ENCODE assay signal across 8 cellular contexts in the genomic region with DNA sequence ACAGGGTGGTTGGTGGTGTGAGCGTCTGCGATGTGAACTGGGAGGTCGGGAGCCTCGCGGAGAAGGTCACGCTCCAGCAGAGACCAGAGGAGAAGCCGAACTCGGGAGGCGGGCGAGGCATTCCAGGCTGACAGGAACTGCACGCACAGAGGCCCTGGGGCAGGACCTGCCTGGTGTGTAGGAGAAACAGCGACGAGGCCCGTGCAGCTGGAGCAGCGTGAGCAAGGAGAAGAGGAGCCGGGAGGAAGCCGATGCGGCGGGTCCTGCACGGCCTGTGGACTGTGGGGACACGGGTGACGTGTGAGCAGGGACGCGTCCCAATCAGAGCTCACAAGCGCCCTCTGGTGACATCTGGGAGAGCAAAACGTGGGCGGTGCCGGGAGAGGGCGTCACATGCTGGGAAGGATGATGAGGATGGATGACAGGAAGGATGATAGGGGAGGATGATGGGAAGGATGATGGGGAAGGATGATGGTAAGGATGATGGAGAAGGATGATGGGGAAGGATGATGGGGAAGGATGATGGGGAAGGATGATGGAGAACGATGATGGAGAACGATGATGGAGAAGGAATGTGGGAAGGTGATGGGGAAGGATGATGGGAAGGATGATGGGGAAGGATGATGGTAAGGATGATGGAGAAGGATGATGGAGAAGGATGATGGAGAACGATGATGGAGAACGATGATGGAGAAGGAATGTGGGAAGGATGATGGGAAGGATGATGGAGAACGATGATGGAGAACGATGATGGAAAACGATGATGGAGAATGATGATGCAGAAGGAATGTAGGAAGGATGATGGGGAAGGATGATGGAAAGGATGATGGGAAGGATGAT. TPM values are rescaled to one million over a fixed set of nuclear protein-coding genes. Genes with fewer than 3 reads are reported as not detected.
DNase-seq lines count a peak whose midpoint lies in the region; FAIRE-seq and TF ChIP-seq lines count a peak whose summit lies in the region.

No MANE protein-coding gene starts in this region.

- 0 out of 2 replicates have a peak overlapping the region, but pooled peaks have one; percentile 48 for H2BK20ac ChIP-seq in H1 (ENCODE audit: low read length)

- intact Hi-C loops in activated CD4-positive, alpha-beta T cell treated with anti-CD3 and anti-CD28 coated beads, Interleukin-2, amount 10 ng/mL, durations not matched to agents 24 days and 14 days (cut with micrococcal nuclease) = no loop called here

- H3K27me3 ChIP-seq in BE2C (no peaks in the 10 kb centered on the region; the same call in 1 of the 2 replicates), H1 (replicated peaks in 1 of 4; ENCODE audit: control insufficient read depth in 3 of 4, extremely low read depth in 1 of 4, insufficient read depth in 3 of 4, low read length in 3 of 4) (no peaks in the 10 kb centered on the region; a peak in 1 of 7 replicates), mesendoderm (ENCODE audit: insufficient read depth, low read length, poor library complexity) (no peaks in the 10 kb centered on the region)

- CTCF ChIA-PET in H1 (lab: Charles Lee; ENCODE audit: partially characterized antibody) = interaction anchor here (0.5 to 1.7 kb wide), 13 partner anchors 10 to 98 kb away, joined by 3 to 6 read pairs (median 4); no protein-coding TSS in a partner anchor

- no peak overlapping the region for H3K4me3 ChIP-seq in BE2C (ENCODE audit: low read depth, low read length)
- no peak overlapping the region for H3K4me3 ChIP-seq in H1 (ENCODE audit: extremely low read depth in 1 of 4, insufficient read depth in 2 of 4, low read depth in 3 of 4, low read length in 4 of 4)
- no peak overlapping the region for H3K4me3 ChIP-seq in mesendoderm (ENCODE audit: low read length)

- H3K79me1 ChIP-seq in H1 (ENCODE audit: low read depth, low read length) (no peaks in the 10 kb centered on the region), mesendoderm (ENCODE audit: low read length) (no peaks in the 10 kb centered on the region)

- H3K27ac ChIP-seq in H1 (ENCODE audit: low read depth, low read length) (no peak overlapping the region), mesendoderm (ENCODE audit: low read depth, low read length) (no peak overlapping the region), substantia nigra (ENCODE audit: low read depth, low read length, poor library complexity, severe bottlenecking) (peak overlapping the region; percentile 92)

- H3K14ac ChIP-seq in H1 (ENCODE audit: insufficient read length) = no peak overlapping the region

- H3K9ac ChIP-seq in H1 (replicated peaks in 1 of 4; ENCODE audit: extremely low read depth in 1 of 4, low read depth in 3 of 4, low read length in 3 of 4) = no peak overlapping the region
- H3K9ac ChIP-seq in mesendoderm (ENCODE audit: low read length) = no peak overlapping the region

- H3K27me3 Mint-ChIP-seq in activated CD4-positive, alpha-beta T cell treated with anti-CD3 and anti-CD28 coated beads, Interleukin-2, amount 10 ng/mL, durations not matched to agents 24 days and 14 days = peaks cover 6% of the 10 kb centered on the region

- peak overlapping the region; percentile 39 for H3K4me3 Mint-ChIP-seq in activated CD4-positive, alpha-beta T cell treated with anti-CD3 and anti-CD28 coated beads, Interleukin-2, amount 10 ng/mL, durations not matched to agents 24 days and 14 days

- POLR2A ChIA-PET in H1 (lab: Charles Lee; ENCODE audit: partially characterized antibody) = interaction anchor here (0.8 to 1.0 kb wide), 2 partner anchors 26 to 38 kb away, joined by 3 read pairs; no protein-coding TSS in a partner anchor

- H4K91ac ChIP-seq in H1 (replicated peaks; ENCODE audit: insufficient read length, low read length) = no peak overlapping the region

- TF ChIP-seq RAD21 in H1 (IDR thresholded peaks at IDR 0.05 in 1 of 2, conservative IDR thresholded peaks at IDR 0.05 in 1 of 2; ENCODE audit: low read depth in 2 of 2, low read length in 2 of 2) = peak; percentile 66 to 73

- DNase-seq in BE2C (peak; percentile 70), KBM-7 (peak; percentile 84), H1 (ENCODE audit: low read depth in 1 of 2, low spot score in 2 of 2) (peak in 1 of 2 experiments; percentile 86), mesendoderm (peak; percentile 77), substantia nigra (lab: John Stamatoyannopoulos, UW) (peak in 43 of 49 donors; percentile 17 to 87 (median 59)), cortex of kidney (lab: John Stamatoyannopoulos, UW) (no peak), RKO (ENCODE audit: low spot score) (no peak)
- peak; percentile 76 for DNase-seq in activated CD4-positive, alpha-beta T cell treated with anti-CD3 and anti-CD28 coated beads, Interleukin-2, amount 10 ng/mL, durations not matched to agents 24 days and 14 days

- peak overlapping the region; percentile 88; the same call in 1 of the 2 replicates for H2BK15ac ChIP-seq in H1 (ENCODE audit: low read length)
- H2BK15ac ChIP-seq in mesendoderm (replicated peaks; ENCODE audit: low read depth) = no peak overlapping the region

- TF ChIP-seq EP300 in H1 (IDR thresholded peaks at IDR 0.05; ENCODE audit: borderline replicate concordance in 1 of 2, low read depth in 2 of 2, low read length in 2 of 2) = no peak

- H4K20me1 ChIP-seq in H1 (replicated peaks in 1 of 2; ENCODE audit: control insufficient read depth in 1 of 2, insufficient read depth in 2 of 2, low read length in 2 of 2) = peaks cover 0 to 2% of the 10 kb centered on the region in 2 experiments

- H3K4me1 ChIP-seq in BE2C (no peaks in the 10 kb centered on the region), H1 (replicated peaks in 1 of 4; ENCODE audit: control insufficient read depth in 3 of 4, insufficient read depth in 4 of 4, low read length in 3 of 4) (peaks cover 0 to 8% (median 2%) of the 10 kb centered on the region in 4 experiments; a peak in 5 of 7 replicates), mesendoderm (ENCODE audit: control insufficient read depth, low read depth, low read length) (no peaks in the 10 kb centered on the region)

- H3K79me2 ChIP-seq in H1 (ENCODE audit: control insufficient read depth in 1 of 2, insufficient read depth in 2 of 2, low read length in 2 of 2) (no peaks in the 10 kb centered on the region), mesendoderm (ENCODE audit: control insufficient read depth, insufficient read depth, low read length) (no peaks in the 10 kb centered on the region)

- 57 to 98% methylated on average over 7 to 36 of the region's 36 CpGs for WGBS in H1 (ENCODE audit: extremely low coverage in 1 of 2, insufficient coverage in 1 of 2, insufficient read length in 1 of 2, insufficient replicate concordance in 2 of 2, low coverage in 1 of 2, low lambda C conversion rate in 2 of 2, missing lambda C conversion rate in 1 of 2), 2 experiments
- WGBS in mesendoderm (ENCODE audit: extremely low coverage, insufficient coverage, low lambda C conversion rate) = 97% methylated on average over 7 of the region's 36 CpGs

- H2BK12ac ChIP-seq in H1 (ENCODE audit: low read depth, low read length) = peak overlapping the region; percentile 75; the same call in 1 of the 2 replicates

- FAIRE-seq in H1 (lab: Jason Lieb, UNC) = no peak

- H3K36me3 ChIP-seq in BE2C = no peaks in the 10 kb centered on the region
- no peaks in the 10 kb centered on the region for H3K36me3 ChIP-seq in H1 (ENCODE audit: control insufficient read depth in 2 of 4, insufficient read depth in 4 of 4, low read length in 3 of 4)
- H3K36me3 ChIP-seq in mesendoderm (ENCODE audit: control insufficient read depth, insufficient read depth, low read length) = no peaks in the 10 kb centered on the region

- H2BK5ac ChIP-seq in H1 (ENCODE audit: low read depth, low read length) (no peak overlapping the region), mesendoderm (ENCODE audit: low read length) (no peak overlapping the region)

- H3K23ac ChIP-seq in H1 (ENCODE audit: insufficient read length) (no peak overlapping the region), mesendoderm (ENCODE audit: low read length) (no peak overlapping the region)

- H3K23me2 ChIP-seq in H1 (ENCODE audit: low read depth, low read length) = peaks cover 7% of the 10 kb centered on the region; the same call in 1 of the 2 replicates

- no peak for TF ChIP-seq POLR2A in H1 (IDR thresholded peaks at IDR 0.05; ENCODE audit: control extremely low read depth in 1 of 2, low read depth in 2 of 2, low read length in 2 of 2)

- H3K56ac ChIP-seq in H1 (replicated peaks; ENCODE audit: insufficient read length, low read depth, low read length) (no peak overlapping the region), mesendoderm (ENCODE audit: low read length) (peak overlapping the region; percentile 64)

- no peak overlapping the region for H2BK120ac ChIP-seq in H1 (replicated peaks; ENCODE audit: low read depth, low read length)
- H2BK120ac ChIP-seq in mesendoderm (ENCODE audit: low read depth, low read length) = no peak overlapping the region

- no peak overlapping the region for H3K18ac ChIP-seq in H1 (ENCODE audit: extremely low read depth, low read length)
- H3K18ac ChIP-seq in mesendoderm (ENCODE audit: low read length) = no peak overlapping the region

- peaks cover 19% of the 10 kb centered on the region for H3K9me3 Mint-ChIP-seq in activated CD4-positive, alpha-beta T cell treated with anti-CD3 and anti-CD28 coated beads, Interleukin-2, amount 10 ng/mL, durations not matched to agents 24 days and 14 days

- H3K4ac ChIP-seq in H1 (replicated peaks; ENCODE audit: insufficient read length, low read depth, low read length) (no peak overlapping the region), mesendoderm (ENCODE audit: low read depth, low read length) (no peak overlapping the region)

- H3K27ac Mint-ChIP-seq in activated CD4-positive, alpha-beta T cell treated with anti-CD3 and anti-CD28 coated beads, Interleukin-2, amount 10 ng/mL, durations not matched to agents 24 days and 14 days = peak overlapping the region; percentile 72

- H3K9me3 ChIP-seq in BE2C = no peaks in the 10 kb centered on the region
- peaks cover 0 to 9% of the 10 kb centered on the region in 2 experiments; a peak in 2 of 4 replicates for H3K9me3 ChIP-seq in H1 (ENCODE audit: insufficient read depth in 2 of 2, low read depth in 1 of 2, low read length in 1 of 2)

- H3K36me3 Mint-ChIP-seq in activated CD4-positive, alpha-beta T cell treated with anti-CD3 and anti-CD28 coated beads, Interleukin-2, amount 10 ng/mL, durations not matched to agents 24 days and 14 days (ENCODE audit: low read depth) = peaks cover 16% of the 10 kb centered on the region

- H2AFZ ChIP-seq in H1 (ENCODE audit: low read length) = no peak overlapping the region

- TF ChIP-seq CTCF in BE2C (IDR thresholded peaks at IDR 0.05; ENCODE audit: low read depth, low read length) = peak; percentile 53
- TF ChIP-seq CTCF in H1 (IDR thresholded peaks at IDR 0.05; ENCODE audit: control extremely low read depth in 1 of 3, insufficient read depth in 1 of 3, low read depth in 1 of 3, low read length in 3 of 3) = peak; percentile 76 to 84 (median 83)

- peak overlapping the region; percentile 75; the same call in 1 of the 2 replicates for H2AK5ac ChIP-seq in H1 (ENCODE audit: low read depth, low read length)
- H2AK5ac ChIP-seq in mesendoderm (ENCODE audit: low read length) = no peak overlapping the region

- peaks cover 9% of the 10 kb centered on the region for H3K4me1 Mint-ChIP-seq in activated CD4-positive, alpha-beta T cell treated with anti-CD3 and anti-CD28 coated beads, Interleukin-2, amount 10 ng/mL, durations not matched to agents 24 days and 14 days

- H3K4me2 ChIP-seq in H1 (ENCODE audit: insufficient read depth in 1 of 2, low read depth in 2 of 2, low read length in 2 of 2) = no peak overlapping the region
- H3K4me2 ChIP-seq in mesendoderm (ENCODE audit: low read length) = no peak overlapping the region

- peak overlapping the region; percentile 62; the same call in 1 of the 2 replicates for H4K8ac ChIP-seq in H1 (ENCODE audit: extremely low read depth, insufficient read depth, low read length)
- H4K8ac ChIP-seq in mesendoderm (ENCODE audit: low read depth, low read length) = no peak overlapping the region

- H4K5ac ChIP-seq in H1 (ENCODE audit: insufficient read length, low read depth, low read length) = no peak overlapping the region
- H4K5ac ChIP-seq in mesendoderm (ENCODE audit: low read length) = no peak overlapping the region

- in situ Hi-C loops in KBM-7 (cut with MboI; ENCODE audit: low pct_unique_long_range_greater_than_20kb, low sequenced_read_pairs) = no loop called here

RNA-seq across cellular contexts. Expression of a gene that starts 16.1 kb away (rescaled TPM):
- 2.2 TPM for polyA plus RNA-seq in BE2C (2012; ENCODE audit: insufficient read depth, insufficient read length, low read depth)
- total RNA-seq in activated CD4-positive, alpha-beta T cell treated with anti-CD3 and anti-CD28 coated beads, Interleukin-2, amount 10 ng/mL, durations not matched to agents 24 days and 14 days = 0.14 and 0.19 TPM in 2 replicates
- 3.0 and 3.1 TPM in 2 replicates for total RNA-seq in H1 (2021; fragmentation: NEBNext Ultra II Directional; extraction: Animal tissue kit (Norgen Biotek cat#: 25700))
- 2.3 and 5.3 TPM in 2 replicates for polyA plus RNA-seq in H1 (2011; rRNA removed)
- 2.9 TPM for polyA plus RNA-seq in H1 (2011; cell fraction: cytosol; rRNA removed)
- polyA plus RNA-seq in H1 (2011; cell fraction: nucleus; rRNA removed) = 6.2 TPM
- 1.3 to 3.4 TPM (median 2.3 TPM) in 4 replicates for polyA plus RNA-seq in H1 (2012, experiment 1 of 2)
- polyA plus RNA-seq in H1 (2012, experiment 2 of 2) = 1.0 TPM
- polyA plus RNA-seq in H1 (2013, experiment 1 of 2) = 2.6 TPM
- polyA plus RNA-seq in H1 (2013, experiment 2 of 2) = 2.6 TPM
- 0.44 and 0.57 TPM in 2 replicates for polyA minus RNA-seq in H1 (2011; rRNA and poly(A)+ RNA removed)
- 3.5 TPM for polyA minus RNA-seq in H1 (2011; cell fraction: cytosol; rRNA and poly(A)+ RNA removed)
- polyA minus RNA-seq in H1 (2011; cell fraction: nucleus; rRNA and poly(A)+ RNA removed) = 1.9 TPM
- 0.18 TPM for polyA plus RNA-seq in mesendoderm (2013, experiment 1 of 2)
- 0.24 TPM for polyA plus RNA-seq in mesendoderm (2013, experiment 2 of 2)

RNA-seq across cellular contexts. Expression of a gene that starts 19.4 kb away (rescaled TPM):
- 1.8 TPM for polyA plus RNA-seq in BE2C (2012; ENCODE audit: insufficient read depth, insufficient read length, low read depth)
- total RNA-seq in activated CD4-positive, alpha-beta T cell treated with anti-CD3 and anti-CD28 coated beads, Interleukin-2, amount 10 ng/mL, durations not matched to agents 24 days and 14 days = not detected in 2 replicates
- 3.5 and 4.4 TPM in 2 replicates for total RNA-seq in H1 (2021; fragmentation: NEBNext Ultra II Directional; extraction: Animal tissue kit (Norgen Biotek cat#: 25700))
- polyA plus RNA-seq in H1 (2011; rRNA removed) = 7.3 and 11.3 TPM in 2 replicates
- polyA plus RNA-seq in H1 (2011; cell fraction: cytosol; rRNA removed) = 8.0 TPM
- polyA plus RNA-seq in H1 (2011; cell fraction: nucleus; rRNA removed) = 43.5 TPM
- 4.7 to 7.8 TPM (median 6.4 TPM) in 4 replicates for polyA plus RNA-seq in H1 (2012, experiment 1 of 2)
- 3.1 TPM for polyA plus RNA-seq in H1 (2012, experiment 2 of 2)
- polyA plus RNA-seq in H1 (2013, experiment 1 of 2) = 2.3 TPM
- polyA plus RNA-seq in H1 (2013, experiment 2 of 2) = 2.4 TPM
- 2.3 and 3.7 TPM in 2 replicates for polyA minus RNA-seq in H1 (2011; rRNA and poly(A)+ RNA removed)
- 10.8 TPM for polyA minus RNA-seq in H1 (2011; cell fraction: cytosol; rRNA and poly(A)+ RNA removed)
- 5.7 TPM for polyA minus RNA-seq in H1 (2011; cell fraction: nucleus; rRNA and poly(A)+ RNA removed)
- polyA plus RNA-seq in mesendoderm (2013, experiment 1 of 2) = 1.3 TPM
- 0.91 TPM for polyA plus RNA-seq in mesendoderm (2013, experiment 2 of 2)

RNA-seq across cellular contexts. Expression of a gene that starts 27.1 kb away (rescaled TPM):
- polyA plus RNA-seq in BE2C (2012; ENCODE audit: insufficient read depth, insufficient read length, low read depth) = 78.4 TPM
- 13.5 and 15.6 TPM in 2 replicates for total RNA-seq in activated CD4-positive, alpha-beta T cell treated with anti-CD3 and anti-CD28 coated beads, Interleukin-2, amount 10 ng/mL, durations not matched to agents 24 days and 14 days
- 9.1 and 10.2 TPM in 2 replicates for total RNA-seq in H1 (2021; fragmentation: NEBNext Ultra II Directional; extraction: Animal tissue kit (Norgen Biotek cat#: 25700))
- polyA plus RNA-seq in H1 (2011; rRNA removed) = 10.6 and 11.8 TPM in 2 replicates
- 12.2 TPM for polyA plus RNA-seq in H1 (2011; cell fraction: cytosol; rRNA removed)
- 8.0 TPM for polyA plus RNA-seq in H1 (2011; cell fraction: nucleus; rRNA removed)
- 3.4 to 7.4 TPM (median 7.1 TPM) in 4 replicates for polyA plus RNA-seq in H1 (2012, experiment 1 of 2)
- 2.8 TPM for polyA plus RNA-seq in H1 (2012, experiment 2 of 2)
- 4.2 TPM for polyA plus RNA-seq in H1 (2013, experiment 1 of 2)
- polyA plus RNA-seq in H1 (2013, experiment 2 of 2) = 4.2 TPM
- 0.59 and 0.60 TPM in 2 replicates for polyA minus RNA-seq in H1 (2011; rRNA and poly(A)+ RNA removed)
- polyA minus RNA-seq in H1 (2011; cell fraction: cytosol; rRNA and poly(A)+ RNA removed) = 3.4 TPM
- polyA minus RNA-seq in H1 (2011; cell fraction: nucleus; rRNA and poly(A)+ RNA removed) = 6.8 TPM
- 3.2 TPM for polyA plus RNA-seq in mesendoderm (2013, experiment 1 of 2)
- 3.1 TPM for polyA plus RNA-seq in mesendoderm (2013, experiment 2 of 2)

RNA-seq across cellular contexts. Expression of a gene that starts 51.3 kb away (rescaled TPM):
- polyA plus RNA-seq in BE2C (2012; ENCODE audit: insufficient read depth, insufficient read length, low read depth) = 318 TPM
- total RNA-seq in activated CD4-positive, alpha-beta T cell treated with anti-CD3 and anti-CD28 coated beads, Interleukin-2, amount 10 ng/mL, durations not matched to agents 24 days and 14 days = 52.8 and 55.0 TPM in 2 replicates
- total RNA-seq in H1 (2021; fragmentation: NEBNext Ultra II Directional; extraction: Animal tissue kit (Norgen Biotek cat#: 25700)) = 129 and 133 TPM in 2 replicates
- 95.9 and 152 TPM in 2 replicates for polyA plus RNA-seq in H1 (2011; rRNA removed)
- polyA plus RNA-seq in H1 (2011; cell fraction: cytosol; rRNA removed) = 118 TPM
- polyA plus RNA-seq in H1 (2011; cell fraction: nucleus; rRNA removed) = 164 TPM
- 96.1 to 118 TPM (median 105 TPM) in 4 replicates for polyA plus RNA-seq in H1 (2012, experiment 1 of 2)
- polyA plus RNA-seq in H1 (2012, experiment 2 of 2) = 88.6 TPM
- 91.1 TPM for polyA plus RNA-seq in H1 (2013, experiment 1 of 2)
- 90.3 TPM for polyA plus RNA-seq in H1 (2013, experiment 2 of 2)
- polyA minus RNA-seq in H1 (2011; rRNA and poly(A)+ RNA removed) = 24.6 and 40.1 TPM in 2 replicates
- polyA minus RNA-seq in H1 (2011; cell fraction: cytosol; rRNA and poly(A)+ RNA removed) = 50.3 TPM
- polyA minus RNA-seq in H1 (2011; cell fraction: nucleus; rRNA and poly(A)+ RNA removed) = 45.6 TPM
- polyA plus RNA-seq in mesendoderm (2013, experiment 1 of 2) = 78.8 TPM
- polyA plus RNA-seq in mesendoderm (2013, experiment 2 of 2) = 81.6 TPM

Comparison
In these comparisons a context has a peak if more than half of its experiments do, and no peak if none do; other contexts are left out.
1. DNase-seq: peak in BE2C (single experiment), KBM-7 (single experiment), activated CD4-positive, alpha-beta T cell treated with anti-CD3 and anti-CD28 coated beads, Interleukin-2, amount 10 ng/mL, durations not matched to agents 24 days and 14 days (single experiment), mesendoderm (single experiment) and substantia nigra (43 of 49); none in cortex of kidney (single experiment) and RKO (single experiment).